ENCODE assay signal across 11 cellular contexts in genomic region chr1:19585507-19585906, GRCh38.
"Had no signal": no experiment of that assay in that cellular context is flagged by ENCODE, and none has a peak within 500 bp of the region (broad histone marks: within the 10 kb centered on the region; RNA-seq: fewer than 3 reads in every experiment).

No MANE protein-coding gene starts in this region.

- H3K4me1 ChIP-seq: HAP-1 had no signal

- H3K36me3 ChIP-seq: HAP-1 had no signal

- FAIRE-seq: H1, H54 had no signal

- H3K9me3 ChIP-seq: HAP-1 had no signal

- H3K9ac ChIP-seq: GM23248 had no signal

- ATAC-seq: GM23338, HCT116 had no signal

- DNase-seq: GM23248, GOT3, H7, H9, HCEC 1CT, HFFc6 had no signal

- H2AFZ ChIP-seq: GM23248, GM23338 had no signal

- H3K4me3 ChIP-seq: GM23248, GM23338, HAP-1 had no signal

- H3K27ac ChIP-seq: GM23248 had no signal

- H3K4me2 ChIP-seq: GM23338 had no signal
